Comparison of ENCODE assay signal across 31 cellular contexts in genomic region chr20:19590382-19590781, GRCh38.
"Had no signal": no experiment of that assay in that cellular context is flagged by ENCODE, and none has a peak within 500 bp of the region (broad histone marks: within the 10 kb centered on the region; RNA-seq: fewer than 3 reads in every experiment).

No MANE protein-coding gene starts in this region.

- ATAC-seq: left colon; left lung; lower lobe of right lung; naive thymus-derived CD8-positive, alpha-beta T cell; right cardiac atrium; stimulated activated naive CD8-positive, alpha-beta T cell treated with anti-CD3 and anti-CD28 coated beads, Interleukin-15, amount 100 ng/mL, for 72 hours had no signal

- FAIRE-seq: islet of Langerhans, kidney had no signal

- H3K4me2 ChIP-seq: neural progenitor cell, smooth muscle cell had no signal

- H3K4me3 Mint-ChIP-seq: immature natural killer cell; mesothelial cell of epicardium; naive thymus-derived CD8-positive, alpha-beta T cell; nephron progenitor cell; neural progenitor cell; stimulated activated memory B cell treated with anti-CD40 and anti-IgM and Interleukin-4, amounts not matched to agents 10 μg/mL and 1 μg/mL and 100 μg/mL, for 72 hours; stimulated activated naive CD8-positive, alpha-beta T cell treated with anti-CD3 and anti-CD28 coated beads, Interleukin-15, amount 100 ng/mL, for 72 hours; type B pancreatic cell had no signal

- H3K4me1 ChIP-seq: left lung, lower lobe of right lung, neural progenitor cell, parathyroid adenoma, uterus had no signal

- H3K4me1 Mint-ChIP-seq: immature natural killer cell; neural progenitor cell; stimulated activated memory B cell treated with anti-CD40 and anti-IgM and Interleukin-4, amounts not matched to agents 10 μg/mL and 1 μg/mL and 100 μg/mL, for 72 hours had no signal

- H3K9ac ChIP-seq: neural progenitor cell, parathyroid adenoma had no signal

- H3K9me3 Mint-ChIP-seq: immature natural killer cell; naive thymus-derived CD8-positive, alpha-beta T cell; neural progenitor cell; stimulated activated naive CD8-positive, alpha-beta T cell treated with anti-CD3 and anti-CD28 coated beads, Interleukin-15, amount 100 ng/mL, for 72 hours; type B pancreatic cell had no signal

- H2AFZ ChIP-seq: neural progenitor cell, parathyroid adenoma had no signal

- H3K79me2 ChIP-seq: parathyroid adenoma had no signal

- H3K36me3 Mint-ChIP-seq: immature natural killer cell; mesothelial cell of epicardium; naive thymus-derived CD8-positive, alpha-beta T cell; neural progenitor cell; stimulated activated memory B cell treated with anti-CD40 and anti-IgM and Interleukin-4, amounts not matched to agents 10 μg/mL and 1 μg/mL and 100 μg/mL, for 72 hours had no signal

- H3K27ac ChIP-seq: left lung, lower lobe of right lung, neural progenitor cell, neutrophil, parathyroid adenoma, tibial nerve, uterus had no signal

- H3K36me3 ChIP-seq: left lung, lower lobe of right lung, neural progenitor cell, neutrophil, sigmoid colon, tibial nerve, uterus had no signal

- H3K27me3 ChIP-seq: left lung, neural progenitor cell, neutrophil, sigmoid colon, tibial nerve, uterus had no signal

- H3K27me3 Mint-ChIP-seq: stimulated activated naive CD8-positive, alpha-beta T cell treated with anti-CD3 and anti-CD28 coated beads, Interleukin-15, amount 100 ng/mL, for 72 hours; type B pancreatic cell had no signal

- H3K4me3 ChIP-seq: left lung, lower lobe of right lung, neural progenitor cell, sigmoid colon, smooth muscle cell, tibial nerve, uterus had no signal

- H3K9me3 ChIP-seq: left lung, lower lobe of right lung, neutrophil, sigmoid colon, tibial nerve, uterus had no signal

- DNase-seq: hypothalamus; immature natural killer cell; kidney; left colon; left lung; lower lobe of right lung; mammary epithelial cell; mesenchymal stem cell; naive thymus-derived CD8-positive, alpha-beta T cell; nephron progenitor cell; occipital lobe; retina; right cardiac atrium; sigmoid colon; stimulated activated CD4-positive, alpha-beta T cell treated with anti-CD3 and anti-CD28 coated beads, Interleukin-1b, Interleukin-23, amount 100 ng/mL, for 48 hours; stimulated activated CD4-positive, alpha-beta T cell treated with anti-CD3 and anti-CD28 coated beads, Interleukin-2, amount 100 ng/mL, for 48 hours; stimulated activated CD4-positive, alpha-beta T cell treated with anti-CD3 and anti-CD28 coated beads, Interleukin-4, amount 100 ng/mL, for 4 hours; stimulated activated CD8-positive, alpha-beta memory T cell treated with anti-CD3 and anti-CD28 coated beads, Interleukin-4, amount 100 ng/mL, for 48 hours; stimulated activated naive CD4-positive, alpha-beta T cell treated with Interleukin-2 at 50 U/mL for 16 hours; stimulated activated naive CD8-positive, alpha-beta T cell treated with anti-CD3 and anti-CD28 coated beads, Interleukin-15, amount 100 ng/mL, for 72 hours; substantia nigra; uterus had no signal

- H3K27ac Mint-ChIP-seq: immature natural killer cell; mesothelial cell of epicardium; naive thymus-derived CD8-positive, alpha-beta T cell; nephron progenitor cell; neural progenitor cell had no signal
